Comparison of ENCODE assay signal across 8 cellular contexts in genomic region chr22:50525991-50526848, GRCh38. TPM values are rescaled to one million over a fixed set of nuclear protein-coding genes. Genes with fewer than 3 reads are reported as not detected.
DNase-seq lines count a peak whose midpoint lies in the region; ATAC-seq and TF ChIP-seq lines count a peak whose summit lies in the region.

No MANE protein-coding gene starts in this region.

- H3K4me1 ChIP-seq in mucosa of descending colon (ENCODE audit: low read depth): peaks cover 49% of the 10 kb centered on the region

- peak; percentile 70 for TF ChIP-seq POLR2A in GM19099 (IDR thresholded peaks at IDR 0.05; ENCODE audit: extremely low read depth, insufficient read length, low read depth)

- TF ChIP-seq CTCF in C4-2B (conservative IDR thresholded peaks at IDR 0.05) (peak; percentile 84), mucosa of descending colon (IDR thresholded peaks at IDR 0.05) (peak; percentile 69)

- ATAC-seq in HG03342 (IDR thresholded peaks at IDR 0.05; ENCODE audit: unreplicated experiment) (peak; percentile 14), mucosa of descending colon (peak; percentile 47)

- H3K27ac ChIP-seq in C4-2B: peak overlapping the region; percentile 98

- intact Hi-C loops in mucosa of descending colon (cut with DNase I, micrococcal nuclease): loop anchor here in 1 of 2 donors (5.0 kb wide), 1 partner anchor 96 kb away; no protein-coding TSS in a partner anchor

- peak; percentile 74 for DNase-seq in NOMO-1 treated with DMSO at 0.1 percent for 48 hours (lab: John Stamatoyannopoulos, UW; ENCODE audit: unreplicated experiment)
- DNase-seq in activated CD8-positive, alpha-beta memory T cell treated with anti-CD3 and anti-CD28 coated beads, Interleukin-2, amount 50 U/mL, for 48 hours: peak; percentile 93
- DNase-seq in epidermal melanocyte (ENCODE audit: insufficient read length, low spot score): peak; percentile 86
- peak; percentile 81 to 94 (median 91) for DNase-seq in mucosa of descending colon
- DNase-seq in stimulated activated CD8-positive, alpha-beta memory T cell treated with anti-CD3 and anti-CD28 coated beads, Interleukin-4, amount 100 ng/mL, for 24 hours (ENCODE audit: low read depth): peak; percentile 83

- H3K4me3 ChIP-seq in mucosa of descending colon: peak overlapping the region; percentile 46

- H3K9me3 ChIP-seq in mucosa of descending colon: no peaks in the 10 kb centered on the region

- peaks cover 7% of the 10 kb centered on the region for H3K36me3 ChIP-seq in mucosa of descending colon (ENCODE audit: low read depth)

RNA-seq across cellular contexts. Expression of gene SCO2, which starts 0.8 kb away (rescaled TPM):
- total RNA-seq in mucosa of descending colon: 10 to 100 TPM in 1 of 3 donors, 1 to 10 TPM in 1, not detected in 1; 5.4 to 14.6 TPM

RNA-seq across cellular contexts. Expression of gene TYMP, which starts 3.6 kb away (rescaled TPM):
- total RNA-seq in mucosa of descending colon: 10 to 100 TPM; 27.7 to 88.7 (median 34.8) TPM

RNA-seq across cellular contexts. Expression of gene NCAPH2, which starts 18.2 kb away (rescaled TPM):
- 10 to 100 TPM; 32.1 to 41.2 (median 34.0) TPM for total RNA-seq in mucosa of descending colon

RNA-seq across cellular contexts. Expression of gene LMF2, which starts 18.7 kb away (rescaled TPM):
- 10 to 100 TPM; 57.8 to 66.4 (median 60.7) TPM for total RNA-seq in mucosa of descending colon

RNA-seq across cellular contexts. Expression of gene KLHDC7B, which starts 19.5 kb away (rescaled TPM):
- total RNA-seq in mucosa of descending colon: 1 to 10 TPM in 1 of 3 donors, under 1 TPM in 1, not detected in 1; 0.55 to 1.7 TPM

Comparison
In these comparisons a context has a peak if more than half of its experiments do, and no peak if none do; other contexts are left out.
1. Peak in every context shown above with its lines: DNase-seq, ATAC-seq, H3K4me3 ChIP-seq and H3K27ac ChIP-seq.